Comparison of ENCODE assay signal across 8 cellular contexts in the genomic region with DNA sequence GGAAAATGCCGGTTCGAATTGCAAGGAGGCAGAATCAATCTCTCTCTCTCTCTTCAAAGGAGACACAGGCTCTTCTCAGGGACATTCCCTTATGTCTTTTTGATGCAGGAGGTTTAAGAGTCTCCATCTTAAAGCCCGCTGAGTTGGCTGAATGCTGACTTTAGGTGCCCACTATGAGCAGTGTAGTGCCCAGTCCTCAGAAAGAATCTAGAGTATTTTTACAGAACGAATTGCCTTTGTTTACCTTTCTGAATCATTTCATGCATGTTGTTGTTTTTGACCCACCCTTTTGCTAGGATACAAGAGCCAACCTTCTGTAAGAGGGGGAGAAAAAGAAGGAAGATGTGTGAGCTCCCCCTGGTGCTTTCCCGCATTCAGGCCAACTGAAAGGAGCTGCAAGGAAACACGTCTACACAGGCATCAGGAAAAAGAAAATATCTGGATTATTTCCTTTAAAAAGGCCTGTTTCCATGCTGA.
DNase-seq lines count a peak whose midpoint lies in the region; ATAC-seq and TF ChIP-seq lines count a peak whose summit lies in the region.

No MANE protein-coding gene starts in this region.

- peak; percentile 3 to 11 for DNase-seq in Kasumi-1 (lab: John Stamatoyannopoulos, UW)
- peak; percentile 50 for DNase-seq in Right ventricle myocardium superior
- no peak for DNase-seq in progenitor cell of endocrine pancreas (ENCODE audit: low spot score, unreplicated experiment)
- no peak for DNase-seq in posterior vena cava (ENCODE audit: low spot score)
- DNase-seq in stimulated activated naive CD4-positive, alpha-beta T cell treated with Interleukin-2 at 50 U/mL for 16 hours (lab: John Stamatoyannopoulos, UW) = no peak

- H3K4me3 ChIP-seq in BLaER1 treated with 17β-estradiol and CSF1 and Interleukin-3, amounts not matched to agents 10 nM and 100 nM = no peak overlapping the region

- peak; percentile 69 for TF ChIP-seq CTCF in progenitor cell of endocrine pancreas (IDR thresholded peaks at IDR 0.05; ENCODE audit: unreplicated experiment)

- intact Hi-C loops in Right ventricle myocardium superior (cut with DNase I) = loop anchor here (5.0 to 10.0 kb wide), 4 partner anchors 194 to 793 kb away; partner anchors contain the start of gene TCF4
- intact Hi-C loops in posterior vena cava (cut with DNase I) = no loop called here

- H3K36me3 ChIP-seq in BLaER1 treated with 17β-estradiol and CSF1 and Interleukin-3, amounts not matched to agents 10 nM and 100 nM = no peaks in the 10 kb centered on the region

- H3K27ac Mint-ChIP-seq in progenitor cell of endocrine pancreas = no peak overlapping the region

- no peak overlapping the region for H3K9ac ChIP-seq in BLaER1 treated with 17β-estradiol and CSF1 and Interleukin-3, amounts not matched to agents 10 nM and 100 nM

- peaks cover 6% of the 10 kb centered on the region for H3K4me1 Mint-ChIP-seq in progenitor cell of endocrine pancreas (ENCODE audit: low read depth)

- peaks cover 15 to 42% (median 37%) of the 10 kb centered on the region in 11 experiments for H3K27me3 ChIP-seq in BLaER1 treated with 17β-estradiol and CSF1 and Interleukin-3, amounts not matched to agents 10 nM and 100 nM

- peak overlapping the region; percentile 16 to 99 (median 97); a peak in 14 of 22 replicates for H3K4me2 ChIP-seq in BLaER1 treated with 17β-estradiol and CSF1 and Interleukin-3, amounts not matched to agents 10 nM and 100 nM

- H3K4me3 Mint-ChIP-seq in progenitor cell of endocrine pancreas (ENCODE audit: low read depth) = no peak overlapping the region

- H3K36me3 Mint-ChIP-seq in progenitor cell of endocrine pancreas (ENCODE audit: insufficient read depth) = no peaks in the 10 kb centered on the region

- H3K9me3 Mint-ChIP-seq in progenitor cell of endocrine pancreas (ENCODE audit: low read depth) = no peaks in the 10 kb centered on the region

- peak; percentile 73 for ATAC-seq in SK-N-SH treated with all-trans-retinoic acid at 6 μM for 48 hours
- ATAC-seq in Right ventricle myocardium superior (ENCODE audit: poor library complexity) = peak; percentile 62
- ATAC-seq in GM19328 (IDR thresholded peaks at IDR 0.05; ENCODE audit: unreplicated experiment) = no peak

- H3K4me1 ChIP-seq in BLaER1 treated with 17β-estradiol and CSF1 and Interleukin-3, amounts not matched to agents 10 nM and 100 nM = peaks cover 12 to 42% (median 33%) of the 10 kb centered on the region in 10 experiments

- peaks cover 59% of the 10 kb centered on the region for H3K27me3 Mint-ChIP-seq in progenitor cell of endocrine pancreas

- H3K27ac ChIP-seq in BLaER1 treated with 17β-estradiol and CSF1 and Interleukin-3, amounts not matched to agents 10 nM and 100 nM = peak overlapping the region in 1 of 11 experiments; percentile 7; a peak in 1 of 22 replicates

- no peaks in the 10 kb centered on the region for H4K20me1 ChIP-seq in BLaER1 treated with 17β-estradiol and CSF1 and Interleukin-3, amounts not matched to agents 10 nM and 100 nM

- H3K9me3 ChIP-seq in BLaER1 treated with 17β-estradiol and CSF1 and Interleukin-3, amounts not matched to agents 10 nM and 100 nM (replicated peaks in 1 of 11) = no peaks in the 10 kb centered on the region

TF ChIP-seq in SK-N-SH treated with all-trans-retinoic acid at 6 μM for 48 hours, 23 proteins besides CTCF, POLR2A, EP300 and RAD21:
- TF ChIP-seq ZFP3 (CRISPR knock-in tag; IDR thresholded peaks at IDR 0.05) = no peak
- TF ChIP-seq ZNF8 (CRISPR knock-in tag; IDR thresholded peaks at IDR 0.05) = no peak
- TF ChIP-seq TOX (CRISPR knock-in tag; IDR thresholded peaks at IDR 0.05; ENCODE audit: borderline replicate concordance) = no peak
- no peak for TF ChIP-seq ARNTL (CRISPR knock-in tag; IDR thresholded peaks at IDR 0.05; ENCODE audit: borderline replicate concordance, low read depth)
- no peak for TF ChIP-seq TCF4 (CRISPR knock-in tag; IDR thresholded peaks at IDR 0.05; ENCODE audit: borderline replicate concordance)
- TF ChIP-seq, protein P1, sequence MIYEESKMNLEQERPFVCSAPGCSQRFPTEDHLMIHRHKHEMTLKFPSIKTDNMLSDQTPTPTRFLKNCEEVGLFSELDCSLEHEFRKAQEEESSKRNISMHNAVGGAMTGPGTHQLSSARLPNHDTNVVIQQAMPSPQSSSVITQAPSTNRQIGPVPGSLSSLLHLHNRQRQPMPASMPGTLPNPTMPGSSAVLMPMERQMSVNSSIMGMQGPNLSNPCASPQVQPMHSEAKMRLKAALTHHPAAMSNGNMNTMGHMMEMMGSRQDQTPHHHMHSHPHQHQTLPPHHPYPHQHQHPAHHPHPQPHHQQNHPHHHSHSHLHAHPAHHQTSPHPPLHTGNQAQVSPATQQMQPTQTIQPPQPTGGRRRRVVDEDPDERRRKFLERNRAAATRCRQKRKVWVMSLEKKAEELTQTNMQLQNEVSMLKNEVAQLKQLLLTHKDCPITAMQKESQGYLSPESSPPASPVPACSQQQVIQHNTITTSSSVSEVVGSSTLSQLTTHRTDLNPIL (CRISPR knock-in tag; IDR thresholded peaks at IDR 0.05; ENCODE audit: low read depth) = no peak
TF ChIP-seq in SK-N-SH treated with all-trans-retinoic acid at 6 μM for 48 hours: peak in this region for 0.

Comparison
In these comparisons a context has a peak if more than half of its experiments do, and no peak if none do; other contexts are left out.
1. DNase-seq: peak in Kasumi-1 (2 of 2) and Right ventricle myocardium superior (single experiment); none in progenitor cell of endocrine pancreas (single experiment), posterior vena cava (single experiment) and stimulated activated naive CD4-positive, alpha-beta T cell treated with Interleukin-2 at 50 U/mL for 16 hours (single experiment).